In the genomic region with DNA sequence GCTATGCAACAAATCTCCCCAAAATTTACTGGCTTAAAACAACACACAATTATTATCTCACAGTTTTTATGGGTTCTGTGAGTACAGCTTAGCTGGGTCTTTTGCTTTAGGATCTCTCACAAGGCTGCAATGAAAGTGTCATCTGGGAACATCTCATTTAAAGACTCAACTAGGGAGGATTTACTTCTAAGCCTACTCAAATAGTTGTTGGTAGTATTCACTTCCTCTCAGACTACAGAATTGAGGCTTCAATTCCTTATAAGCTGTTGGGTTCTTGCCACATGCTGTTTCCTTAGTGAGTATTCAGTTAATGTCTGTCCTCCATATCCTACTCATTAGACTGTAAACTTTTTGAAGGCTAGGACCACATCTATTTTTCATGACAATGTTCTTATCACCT, we compare ENCODE assay signal across 13 cellular contexts.
DNase-seq lines count a peak whose midpoint lies in the region; ATAC-seq and TF ChIP-seq lines count a peak whose summit lies in the region.
"Had no signal": no experiment of that assay in that cellular context is flagged by ENCODE, and none has a peak within 500 bp of the region (broad histone marks: within the 10 kb centered on the region; RNA-seq: fewer than 3 reads in every experiment).

No MANE protein-coding gene starts in this region.

- H2BK5ac ChIP-seq in mesendoderm (ENCODE audit: low read length), result no peak overlapping the region

- no peaks in the 10 kb centered on the region for H3K79me1 ChIP-seq in mesendoderm (ENCODE audit: low read length)

- H3K4me1 ChIP-seq in mesendoderm (ENCODE audit: control insufficient read depth, low read depth, low read length), result peaks cover 7% of the 10 kb centered on the region

- CTCF ChIA-PET in activated CD4-positive, alpha-beta memory T cell treated with anti-CD3 and anti-CD28 coated beads for 36 hours (lab: Charles Lee), result no interaction called here

- H4K5ac ChIP-seq in mesendoderm (ENCODE audit: low read length), result no peak overlapping the region

- H3K4me3 ChIP-seq in mesendoderm (ENCODE audit: low read length), result no peak overlapping the region

- H2BK15ac ChIP-seq in mesendoderm (replicated peaks; ENCODE audit: low read depth), result no peak overlapping the region

- no peak overlapping the region for H2BK120ac ChIP-seq in mesendoderm (ENCODE audit: low read depth, low read length)

- no peak overlapping the region for H3K18ac ChIP-seq in mesendoderm (ENCODE audit: low read length)

- POLR2A ChIA-PET in activated CD4-positive, alpha-beta memory T cell treated with anti-CD3 and anti-CD28 coated beads for 36 hours (lab: Charles Lee), result no interaction called here

- no peaks in the 10 kb centered on the region for H3K27me3 Mint-ChIP-seq in chondrocyte (ENCODE audit: low read depth)
- H3K27me3 Mint-ChIP-seq in activated CD4-positive, alpha-beta memory T cell treated with anti-CD3 and anti-CD28 coated beads for 36 hours, result peaks cover 19% of the 10 kb centered on the region

- no peak overlapping the region for H3K4me3 Mint-ChIP-seq in chondrocyte (ENCODE audit: unreplicated experiment)
- no peak overlapping the region for H3K4me3 Mint-ChIP-seq in activated CD4-positive, alpha-beta memory T cell treated with anti-CD3 and anti-CD28 coated beads for 36 hours
- H3K4me3 Mint-ChIP-seq: T-helper 1 cell treated with Interleukin-12 subunit alpha and Interleukin-12 subunit beta and Interleukin-4 antibody, amounts not matched to agents 30 μg/mL and 1 μg/mL, for 36 hours had no signal

- peak overlapping the region; percentile 74 for H3K27ac Mint-ChIP-seq in chondrocyte (ENCODE audit: unreplicated experiment)
- no peak overlapping the region for H3K27ac Mint-ChIP-seq in activated CD4-positive, alpha-beta memory T cell treated with anti-CD3 and anti-CD28 coated beads for 36 hours
- H3K27ac Mint-ChIP-seq: T-helper 1 cell treated with Interleukin-12 subunit alpha and Interleukin-12 subunit beta and Interleukin-4 antibody, amounts not matched to agents 30 μg/mL and 1 μg/mL, for 36 hours had no signal

- H3K79me2 ChIP-seq in mesendoderm (ENCODE audit: control insufficient read depth, insufficient read depth, low read length), result no peaks in the 10 kb centered on the region

- intact Hi-C loops in activated CD4-positive, alpha-beta memory T cell treated with anti-CD3 and anti-CD28 coated beads for 36 hours (cut with micrococcal nuclease), result no loop called here

- no peak for TF ChIP-seq CTCF in chondrocyte (IDR thresholded peaks at IDR 0.05)

- H2AK5ac ChIP-seq in mesendoderm (ENCODE audit: low read length), result no peak overlapping the region

- no peak overlapping the region for H3K4ac ChIP-seq in mesendoderm (ENCODE audit: low read depth, low read length)

- no peak overlapping the region for H4K8ac ChIP-seq in mesendoderm (ENCODE audit: low read depth, low read length)

- peaks cover 13% of the 10 kb centered on the region for H3K9me3 Mint-ChIP-seq in chondrocyte (ENCODE audit: low read depth)
- no peaks in the 10 kb centered on the region for H3K9me3 Mint-ChIP-seq in activated CD4-positive, alpha-beta memory T cell treated with anti-CD3 and anti-CD28 coated beads for 36 hours
- H3K9me3 Mint-ChIP-seq: T-helper 1 cell treated with Interleukin-12 subunit alpha and Interleukin-12 subunit beta and Interleukin-4 antibody, amounts not matched to agents 30 μg/mL and 1 μg/mL, for 36 hours had no signal

- ATAC-seq in HG03432 (IDR thresholded peaks at IDR 0.05; ENCODE audit: unreplicated experiment) (no peak), HG02973 (IDR thresholded peaks at IDR 0.05; ENCODE audit: unreplicated experiment) (no peak)

- no peak overlapping the region for H3K9ac ChIP-seq in mesendoderm (ENCODE audit: low read length)

- no peaks in the 10 kb centered on the region for H3K36me3 Mint-ChIP-seq in chondrocyte (ENCODE audit: low read depth)
- no peaks in the 10 kb centered on the region for H3K36me3 Mint-ChIP-seq in activated CD4-positive, alpha-beta memory T cell treated with anti-CD3 and anti-CD28 coated beads for 36 hours

- no peaks in the 10 kb centered on the region for H3K36me3 ChIP-seq in mesendoderm (ENCODE audit: control insufficient read depth, insufficient read depth, low read length)

- H3K56ac ChIP-seq in mesendoderm (ENCODE audit: low read length), result no peak overlapping the region

- no peak overlapping the region for H3K23ac ChIP-seq in mesendoderm (ENCODE audit: low read length)

- H3K27ac ChIP-seq in mesendoderm (ENCODE audit: low read depth, low read length), result no peak overlapping the region

- H3K27me3 ChIP-seq in mesendoderm (ENCODE audit: insufficient read depth, low read length, poor library complexity), result no peaks in the 10 kb centered on the region

- H3K4me1 Mint-ChIP-seq in chondrocyte (ENCODE audit: low read depth), result peaks cover 20% of the 10 kb centered on the region
- no peaks in the 10 kb centered on the region for H3K4me1 Mint-ChIP-seq in activated CD4-positive, alpha-beta memory T cell treated with anti-CD3 and anti-CD28 coated beads for 36 hours (ENCODE audit: low read depth)

- no peak overlapping the region for H3K4me2 ChIP-seq in mesendoderm (ENCODE audit: low read length)

- peak; percentile 20 for DNase-seq in CD1c-positive myeloid dendritic cell (ENCODE audit: extremely low spot score)
- peak; percentile 33 to 42 for DNase-seq in Kasumi-1 (lab: John Stamatoyannopoulos, UW)
- DNase-seq in chondrocyte (ENCODE audit: low spot score), result no peak
- DNase-seq in mesendoderm, result peak; percentile 66
- DNase-seq in C1 segment of cervical spinal cord (lab: John Stamatoyannopoulos, UW), result no peak
- DNase-seq in activated CD4-positive, alpha-beta memory T cell treated with anti-CD3 and anti-CD28 coated beads for 36 hours, result no peak
- DNase-seq: activated CD4-positive, alpha-beta T cell treated with anti-CD3 and anti-CD28 coated beads, Interleukin-2, amount 50 U/mL, for 48 hours; activated naive CD4-positive, alpha-beta T cell treated with Interleukin-2 at 50 U/mL for 16 hours; head of caudate nucleus; NCI-H187 had no signal

Comparison
In these comparisons a context has a peak if more than half of its experiments do, and no peak if none do; other contexts are left out.
1. DNase-seq: peak in CD1c-positive myeloid dendritic cell (single experiment), Kasumi-1 (2 of 2) and mesendoderm (single experiment); none in chondrocyte (single experiment), C1 segment of cervical spinal cord (0 of 14) and activated CD4-positive, alpha-beta memory T cell treated with anti-CD3 and anti-CD28 coated beads for 36 hours (single experiment).